9 cellular contexts compared by ENCODE assay signal in the genomic region with DNA sequence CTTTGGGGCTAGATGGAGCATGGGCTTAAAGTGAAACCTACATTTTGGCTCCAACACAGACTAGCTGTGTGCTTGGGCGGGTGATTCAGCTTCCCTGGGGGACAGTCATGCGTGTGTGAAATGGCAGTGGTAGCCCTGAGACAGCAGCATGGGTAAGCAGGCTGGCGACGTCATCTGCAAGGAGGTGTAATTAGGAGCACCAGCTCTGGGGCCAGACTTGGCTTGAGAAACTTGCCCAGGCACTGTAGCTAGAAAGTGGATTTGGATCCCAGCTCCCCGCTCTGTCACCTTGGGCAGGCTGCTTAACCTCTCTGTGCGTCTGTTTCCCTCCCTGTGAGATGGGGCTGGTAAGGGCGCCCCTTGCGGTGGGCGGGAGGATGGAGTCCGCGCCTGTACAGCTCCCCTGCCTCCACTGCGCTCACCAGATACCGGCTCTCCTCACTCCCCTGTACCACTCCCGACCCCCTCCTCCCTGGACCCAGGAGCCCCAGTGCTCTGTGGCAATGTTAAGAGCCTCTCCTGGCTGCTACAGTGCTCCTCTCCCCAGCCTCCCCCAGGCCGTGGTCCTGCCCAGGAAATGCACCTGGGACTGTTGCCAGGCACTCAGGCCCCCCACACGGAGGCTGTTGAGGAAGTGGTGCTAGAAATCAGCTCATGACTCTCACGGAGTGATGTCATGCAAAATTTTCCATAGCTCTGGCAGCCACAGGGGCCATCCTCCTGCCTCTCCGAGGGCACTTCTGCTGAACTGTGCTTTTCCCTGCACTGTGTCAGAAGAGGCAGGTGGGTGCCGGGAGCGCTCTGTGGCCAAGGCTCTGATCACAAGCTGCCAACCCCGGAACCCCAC.
DNase-seq lines count a peak whose midpoint lies in the region; ATAC-seq lines count a peak whose summit lies in the region.
"Had no signal": no experiment of that assay in that cellular context is flagged by ENCODE, and none has a peak within 500 bp of the region (broad histone marks: within the 10 kb centered on the region; RNA-seq: fewer than 3 reads in every experiment).

No MANE protein-coding gene starts in this region.

- H3K27me3 Mint-ChIP-seq in memory B cell, result no peaks in the 10 kb centered on the region

- no peaks in the 10 kb centered on the region for H3K36me3 Mint-ChIP-seq in memory B cell

- no peaks in the 10 kb centered on the region for H3K9me3 Mint-ChIP-seq in memory B cell

- DNase-seq in NCI-H1694 (lab: John Stamatoyannopoulos, UW), result peak; percentile 23
- no peak for DNase-seq in NCI-H1694 treated with DMSO at 0.1 percent for 48 hours (lab: John Stamatoyannopoulos, UW)
- DNase-seq in NCI-H2227 treated with DMSO at 0.1 percent for 48 hours (lab: John Stamatoyannopoulos, UW), result peak; percentile 15
- DNase-seq in activated CD4-positive, alpha-beta T cell treated with anti-CD3 and anti-CD28 coated beads for 48 hours, result peak; percentile 88
- DNase-seq in memory B cell (ENCODE audit: low spot score in 2 of 2), result peak; percentile 65 to 71
- DNase-seq in stimulated activated CD8-positive, alpha-beta memory T cell treated with anti-CD3 and anti-CD28 coated beads, Interleukin-15, amount 100 ng/mL, for 48 hours (ENCODE audit: low read depth in 2 of 2), result peak; percentile 72 to 78

- peaks cover 20% of the 10 kb centered on the region for H3K4me1 Mint-ChIP-seq in memory B cell

- H3K4me3 Mint-ChIP-seq in memory B cell, result peak overlapping the region; percentile 85

- peak overlapping the region; percentile 91 for H3K27ac ChIP-seq in cingulate gyrus (ENCODE audit: low read depth, low read length)
- H3K27ac ChIP-seq: C4-2B had no signal

- ATAC-seq in HG03045 (IDR thresholded peaks at IDR 0.05; ENCODE audit: unreplicated experiment) (peak; percentile 79), memory B cell (ENCODE audit: low read depth) (peak; percentile 75)

- H3K27ac Mint-ChIP-seq in memory B cell, result peak overlapping the region; percentile 94
